Comparison of ENCODE assay signal across 11 cellular contexts in the genomic region with DNA sequence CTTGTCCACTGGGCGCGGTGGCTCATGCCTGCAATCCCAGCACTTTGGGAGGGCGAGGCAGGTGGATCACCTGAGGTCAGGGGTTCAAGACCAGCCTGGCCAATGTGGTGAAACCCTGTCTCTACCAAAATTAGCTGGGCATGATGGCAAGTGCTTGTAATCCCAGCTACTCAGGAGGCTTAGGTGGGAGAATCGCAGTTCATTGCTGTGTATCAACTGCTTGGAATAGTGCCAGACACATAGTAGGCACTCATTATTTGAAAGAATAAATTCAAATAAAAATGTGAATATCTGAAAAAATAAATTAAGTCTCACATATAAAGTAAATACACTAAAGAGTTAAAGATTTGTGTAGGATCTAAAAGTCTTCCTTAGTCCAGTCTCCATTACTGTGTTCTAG. TPM values are rescaled to one million over a fixed set of nuclear protein-coding genes. Genes with fewer than 3 reads are reported as not detected.
A peak's percentile ranks its signal among the peaks of the same experiment; 100 is the strongest.
DNase-seq lines count a peak whose midpoint lies in the region; ATAC-seq and TF ChIP-seq lines count a peak whose summit lies in the region.
"Had no signal": no experiment of that assay in that cellular context is flagged by ENCODE, and none has a peak within 500 bp of the region (broad histone marks: within the 10 kb centered on the region; RNA-seq: fewer than 3 reads in every experiment).

No MANE protein-coding gene starts in this region.

- intact Hi-C loops in activated CD4-positive, alpha-beta T cell treated with anti-CD3 and anti-CD28 coated beads, Interleukin-2, amount 10 ng/mL, durations not matched to agents 24 days and 14 days (cut with micrococcal nuclease), result no loop called here
- intact Hi-C loops in adrenal gland (cut with DNase I), result loop anchor here in 1 of 2 donors (10.0 kb wide), 2 partner anchors 48 to 108 kb away; partner anchors contain the start of gene TMEM14B

- H3K79me2 ChIP-seq in osteoblast (ENCODE audit: insufficient read depth, low read length), result peaks cover 64% of the 10 kb centered on the region

- peak overlapping the region; percentile 35 for H3K27ac Mint-ChIP-seq in activated CD4-positive, alpha-beta T cell treated with anti-CD3 and anti-CD28 coated beads, Interleukin-2, amount 10 ng/mL, durations not matched to agents 24 days and 14 days
- H3K27ac Mint-ChIP-seq in IgD-negative memory B cell, result peak overlapping the region in 2 of 3 donors; percentile 59 to 100
- peak overlapping the region; percentile 45 for H3K27ac Mint-ChIP-seq in activated naive CD8-positive, alpha-beta T cell treated with anti-CD3 and anti-CD28 coated beads, Interleukin-2, amount 50 U/mL, for 24 hours

- peaks cover 32% of the 10 kb centered on the region for H3K4me1 Mint-ChIP-seq in activated CD4-positive, alpha-beta T cell treated with anti-CD3 and anti-CD28 coated beads, Interleukin-2, amount 10 ng/mL, durations not matched to agents 24 days and 14 days
- peaks cover 24 to 29% (median 27%) of the 10 kb centered on the region in 3 donors for H3K4me1 Mint-ChIP-seq in IgD-negative memory B cell
- H3K4me1 Mint-ChIP-seq in activated naive CD8-positive, alpha-beta T cell treated with anti-CD3 and anti-CD28 coated beads, Interleukin-2, amount 50 U/mL, for 24 hours, result peaks cover 59% of the 10 kb centered on the region

- H3K27ac ChIP-seq in osteoblast (ENCODE audit: low read depth, low read length) (no peak overlapping the region), adrenal gland (no peak overlapping the region)
- H3K27ac ChIP-seq: neutrophil, transverse colon had no signal

- H3K36me3 ChIP-seq in osteoblast (ENCODE audit: insufficient read depth, low read length) (peaks cover 26% of the 10 kb centered on the region), adrenal gland (replicated peaks in 1 of 2) (peaks cover 0 to 21% of the 10 kb centered on the region in 2 donors)

- H3K4me3 Mint-ChIP-seq in activated CD4-positive, alpha-beta T cell treated with anti-CD3 and anti-CD28 coated beads, Interleukin-2, amount 10 ng/mL, durations not matched to agents 24 days and 14 days, result peak overlapping the region; percentile 87
- H3K4me3 Mint-ChIP-seq in IgD-negative memory B cell, result peak overlapping the region in 3 of 4 donors; percentile 52 to 78 (median 74)
- H3K4me3 Mint-ChIP-seq in activated naive CD8-positive, alpha-beta T cell treated with anti-CD3 and anti-CD28 coated beads, Interleukin-2, amount 50 U/mL, for 24 hours, result peak overlapping the region; percentile 89

- TF ChIP-seq POLR2A in adrenal gland (IDR thresholded peaks at IDR 0.05), result no peak

- H3K4me3 ChIP-seq in osteoblast (ENCODE audit: insufficient read depth, low read length) (no peak overlapping the region), adrenal gland (no peak overlapping the region)
- H3K4me3 ChIP-seq: transverse colon had no signal

- no peaks in the 10 kb centered on the region for H4K20me1 ChIP-seq in osteoblast (ENCODE audit: insufficient read depth, low read length)

- no peak for DNase-seq in activated CD4-positive, alpha-beta T cell treated with anti-CD3 and anti-CD28 coated beads, Interleukin-2, amount 10 ng/mL, durations not matched to agents 24 days and 14 days
- no peak for DNase-seq in activated CD4-positive, alpha-beta T cell treated with anti-CD3 and anti-CD28 coated beads, Interleukin-2, amount 50 U/mL, for 1 hour
- DNase-seq in activated naive CD8-positive, alpha-beta T cell treated with anti-CD3 and anti-CD28 coated beads, Interleukin-2, amount 50 U/mL, for 24 hours, result no peak
- DNase-seq in osteoblast (ENCODE audit: insufficient read length, low spot score, missing footprints) (no peak), OCI-M1 (lab: John Stamatoyannopoulos, UW) (no peak), adrenal gland (no peak)
- DNase-seq in effector CD8-positive, alpha-beta T cell (lab: John Stamatoyannopoulos, UW), result no peak
- DNase-seq: stimulated activated CD4-positive, alpha-beta T cell treated with anti-CD3 and anti-CD28 coated beads, Interleukin-12 subunit alpha, Interleukin-12 subunit beta, amount 100 ng/mL, for 4 hours; transverse colon had no signal

- 97 to 98% (median 98%) methylated on average over 2 to 4 of the region's 4 CpGs for WGBS in adrenal gland, 4 donors

- no peak for ATAC-seq in activated naive CD8-positive, alpha-beta T cell treated with anti-CD3 and anti-CD28 coated beads, Interleukin-2, amount 50 U/mL, for 24 hours

- H3K4me2 ChIP-seq in osteoblast (ENCODE audit: insufficient read depth, low read length), result peak overlapping the region; percentile 99

- H3K9me3 Mint-ChIP-seq in activated CD4-positive, alpha-beta T cell treated with anti-CD3 and anti-CD28 coated beads, Interleukin-2, amount 10 ng/mL, durations not matched to agents 24 days and 14 days, result no peaks in the 10 kb centered on the region
- H3K9me3 Mint-ChIP-seq in IgD-negative memory B cell, result no peaks in the 10 kb centered on the region
- H3K9me3 Mint-ChIP-seq in activated naive CD8-positive, alpha-beta T cell treated with anti-CD3 and anti-CD28 coated beads, Interleukin-2, amount 50 U/mL, for 24 hours, result peaks cover 3% of the 10 kb centered on the region

- H3K27me3 ChIP-seq in osteoblast (ENCODE audit: insufficient read depth, low read length) (no peaks in the 10 kb centered on the region), adrenal gland (no peaks in the 10 kb centered on the region)
- H3K27me3 ChIP-seq: neutrophil, transverse colon had no signal

- H3K27me3 Mint-ChIP-seq in activated CD4-positive, alpha-beta T cell treated with anti-CD3 and anti-CD28 coated beads, Interleukin-2, amount 10 ng/mL, durations not matched to agents 24 days and 14 days, result no peaks in the 10 kb centered on the region
- no peaks in the 10 kb centered on the region for H3K27me3 Mint-ChIP-seq in IgD-negative memory B cell
- peaks cover 3% of the 10 kb centered on the region for H3K27me3 Mint-ChIP-seq in activated naive CD8-positive, alpha-beta T cell treated with anti-CD3 and anti-CD28 coated beads, Interleukin-2, amount 50 U/mL, for 24 hours

- TF ChIP-seq CTCF in osteoblast (IDR thresholded peaks at IDR 0.05; ENCODE audit: extremely low read depth, low read depth, low read length) (no peak), adrenal gland (IDR thresholded peaks at IDR 0.05) (no peak)

- H3K36me3 Mint-ChIP-seq in activated CD4-positive, alpha-beta T cell treated with anti-CD3 and anti-CD28 coated beads, Interleukin-2, amount 10 ng/mL, durations not matched to agents 24 days and 14 days (ENCODE audit: low read depth), result peaks cover 46% of the 10 kb centered on the region
- H3K36me3 Mint-ChIP-seq in IgD-negative memory B cell, result peaks cover 3% of the 10 kb centered on the region
- peaks cover 65% of the 10 kb centered on the region for H3K36me3 Mint-ChIP-seq in activated naive CD8-positive, alpha-beta T cell treated with anti-CD3 and anti-CD28 coated beads, Interleukin-2, amount 50 U/mL, for 24 hours (ENCODE audit: low read depth)

- H3K9me3 ChIP-seq in osteoblast (ENCODE audit: low read depth, low read length) (no peaks in the 10 kb centered on the region), adrenal gland (replicated peaks in 1 of 3) (no peaks in the 10 kb centered on the region)
- H3K9me3 ChIP-seq: neutrophil, transverse colon had no signal

- no peak overlapping the region for H2AFZ ChIP-seq in osteoblast (ENCODE audit: low read length)

- H3K4me1 ChIP-seq in osteoblast (ENCODE audit: insufficient read depth, low read length), result peaks cover 18% of the 10 kb centered on the region
- H3K4me1 ChIP-seq in adrenal gland (replicated peaks in 1 of 2), result peaks cover 18 to 25% of the 10 kb centered on the region in 2 donors

RNA-seq across cellular contexts. Expression of gene PAK1IP1, which starts 1.9 kb away (rescaled TPM):
- total RNA-seq in activated CD4-positive, alpha-beta T cell treated with anti-CD3 and anti-CD28 coated beads, Interleukin-2, amount 10 ng/mL, durations not matched to agents 24 days and 14 days, result 39.1 TPM in 2 replicates
- polyA plus RNA-seq in IgD-negative memory B cell, result 14.1 TPM
- 17.7 and 18.3 TPM in 2 replicates for total RNA-seq in osteoblast
- 10 to 100 TPM in 4 of 8 donors, 1 to 10 TPM in 4; 4.5 to 17.5 (median 11.6) TPM for total RNA-seq in adrenal gland
- 10 to 100 TPM in 1 of 3 donors, 1 to 10 TPM in 2; 6.7 to 32.3 (median 8.0) TPM for polyA plus RNA-seq in adrenal gland

RNA-seq across cellular contexts. Expression of gene C6orf52, which starts 2.2 kb away (rescaled TPM):
- 2.2 and 3.0 TPM in 2 replicates for total RNA-seq in activated CD4-positive, alpha-beta T cell treated with anti-CD3 and anti-CD28 coated beads, Interleukin-2, amount 10 ng/mL, durations not matched to agents 24 days and 14 days
- polyA plus RNA-seq in IgD-negative memory B cell (1.1 TPM), adrenal gland (1 to 10 TPM; 1.9 to 4.2 (median 2.8) TPM)
- total RNA-seq in osteoblast (not detected in 2 replicates), adrenal gland (1 to 10 TPM in 4 of 8 donors, under 1 TPM in 1, not detected in 3; 0.96 to 5.5 (median 2.0) TPM)
- total RNA-seq: transverse colon had no signal

RNA-seq across cellular contexts. Expression of gene TMEM14C, which starts 26.2 kb away (rescaled TPM):
- total RNA-seq in activated CD4-positive, alpha-beta T cell treated with anti-CD3 and anti-CD28 coated beads, Interleukin-2, amount 10 ng/mL, durations not matched to agents 24 days and 14 days, result 65.0 and 67.7 TPM in 2 replicates
- polyA plus RNA-seq in IgD-negative memory B cell (83.5 TPM), adrenal gland (100 to 1,000 TPM; 105 to 196 (median 157) TPM)
- total RNA-seq in osteoblast (131 and 155 TPM in 2 replicates), adrenal gland (100 to 1,000 TPM; 126 to 312 (median 160) TPM)

RNA-seq across cellular contexts. Expression of gene TMEM14B, which starts 51.0 kb away (rescaled TPM):
- 94.0 and 98.0 TPM in 2 replicates for total RNA-seq in activated CD4-positive, alpha-beta T cell treated with anti-CD3 and anti-CD28 coated beads, Interleukin-2, amount 10 ng/mL, durations not matched to agents 24 days and 14 days
- polyA plus RNA-seq in IgD-negative memory B cell (173 TPM), adrenal gland (100 to 1,000 TPM in 1 of 3 donors, 10 to 100 TPM in 2; 74.3 to 210 (median 93.7) TPM)
- total RNA-seq in osteoblast (64.1 and 73.1 TPM in 2 replicates), adrenal gland (100 to 1,000 TPM; 110 to 188 (median 123) TPM)
